8 cellular contexts compared by ENCODE assay signal in genomic region chr15:88620995-88621772, GRCh38. TPM values are rescaled to one million over a fixed set of nuclear protein-coding genes. Genes with fewer than 3 reads are reported as not detected.
DNase-seq lines count a peak whose midpoint lies in the region; ATAC-seq and TF ChIP-seq lines count a peak whose summit lies in the region.

TSS of gene AEN (plus strand) at chr15:88621340. CDS start at chr15:88626210, 4,870 bp downstream.

- H3K9me3 Mint-ChIP-seq in Calu3 (ENCODE audit: low read depth, unreplicated experiment): no peaks in the 10 kb centered on the region

- H3K4me3 Mint-ChIP-seq in Calu3 (ENCODE audit: low read depth, unreplicated experiment): peak within 1 kb of the TSS; percentile 85

- H3K9ac ChIP-seq in HUES48 (ENCODE audit: low read depth, low read length) (peak within 1 kb of the TSS; percentile 98), NT2/D1 (ENCODE audit: insufficient read length, low read depth) (peak within 1 kb of the TSS; percentile 92), endocrine pancreas (ENCODE audit: control insufficient read depth, insufficient read depth, low read length) (peak within 1 kb of the TSS; percentile 97), mesendoderm (ENCODE audit: low read length) (peak within 1 kb of the TSS; percentile 99)

- peaks cover 42% of the 10 kb centered on the region for H3K36me3 Mint-ChIP-seq in Calu3 (ENCODE audit: insufficient read depth, unreplicated experiment)

- H4K8ac ChIP-seq in mesendoderm (ENCODE audit: low read depth, low read length): no peak within 1 kb of the TSS

- H3K27ac Mint-ChIP-seq in Calu3 (ENCODE audit: unreplicated experiment): peak within 1 kb of the TSS; percentile 91

- no CpG with 5 or more reads among the region's 71 CpGs for WGBS in mesendoderm (ENCODE audit: extremely low coverage, insufficient coverage, low lambda C conversion rate)

- peak; percentile 95 for ATAC-seq in GM21423 (IDR thresholded peaks at IDR 0.05; ENCODE audit: unreplicated experiment)

- peak within 1 kb of the TSS; percentile 99 for H3K4me3 ChIP-seq in HUES48 (ENCODE audit: low read depth, low read length)
- H3K4me3 ChIP-seq in NT2/D1 (ENCODE audit: insufficient read length, low read depth): peak within 1 kb of the TSS; percentile 70
- peak within 1 kb of the TSS; percentile 89 for H3K4me3 ChIP-seq in endocrine pancreas (ENCODE audit: control insufficient read depth, insufficient read depth, low read length)
- peak within 1 kb of the TSS; percentile 86 for H3K4me3 ChIP-seq in mesendoderm (ENCODE audit: low read length)

- intact Hi-C loops in Calu3 (cut with micrococcal nuclease; ENCODE audit: unreplicated experiment): loop anchor here (5.0 kb wide), 1 partner anchor 36 kb away; no protein-coding TSS in a partner anchor

- DNase-seq in Calu3 (peak; percentile 98), NT2/D1 (ENCODE audit: low read depth, low spot score) (peak; percentile 96), mesendoderm (peak; percentile 98)
- peak in 2 of 3 experiments; percentile 77 to 92 for DNase-seq in activated CD8-positive, alpha-beta memory T cell treated with anti-CD3 and anti-CD28 coated beads for 48 hours (ENCODE audit: low read depth in 2 of 3, low spot score in 2 of 3)
- peak; percentile 91 for DNase-seq in stimulated activated CD8-positive, alpha-beta memory T cell treated with anti-CD3 and anti-CD28 coated beads, Interleukin-12 subunit alpha, Interleukin-12 subunit beta, amount 100 ng/mL, for 4 hours (ENCODE audit: low read depth)

- H3K27me3 ChIP-seq in HUES48 (ENCODE audit: control insufficient read depth, insufficient read depth, low read length): no peaks in the 10 kb centered on the region
- H3K27me3 ChIP-seq in NT2/D1 (ENCODE audit: insufficient read depth, insufficient read length): no peaks in the 10 kb centered on the region
- no peaks in the 10 kb centered on the region for H3K27me3 ChIP-seq in endocrine pancreas (ENCODE audit: control insufficient read depth, insufficient read depth, low read length)
- no peaks in the 10 kb centered on the region for H3K27me3 ChIP-seq in mesendoderm (ENCODE audit: insufficient read depth, low read length, poor library complexity)

- peaks cover 28% of the 10 kb centered on the region for H3K4me1 Mint-ChIP-seq in Calu3 (ENCODE audit: low read depth, unreplicated experiment)

- H3K4me2 ChIP-seq in mesendoderm (ENCODE audit: low read length): peak within 1 kb of the TSS; percentile 87

- peak within 1 kb of the TSS; percentile 97 for H3K4ac ChIP-seq in mesendoderm (ENCODE audit: low read depth, low read length)

- H3K56ac ChIP-seq in mesendoderm (ENCODE audit: low read length): peak within 1 kb of the TSS; percentile 99

- H3K4me1 ChIP-seq in HUES48 (ENCODE audit: control insufficient read depth, insufficient read depth, low read length): peaks cover 35% of the 10 kb centered on the region
- H3K4me1 ChIP-seq in NT2/D1 (ENCODE audit: insufficient read depth, insufficient read length): peaks cover 11% of the 10 kb centered on the region
- peaks cover 8% of the 10 kb centered on the region for H3K4me1 ChIP-seq in endocrine pancreas (ENCODE audit: control insufficient read depth, insufficient read depth, low read length)
- H3K4me1 ChIP-seq in mesendoderm (ENCODE audit: control insufficient read depth, low read depth, low read length): peaks cover 10% of the 10 kb centered on the region

- H3K9me3 ChIP-seq in HUES48 (ENCODE audit: control insufficient read depth, insufficient read depth, low read length) (no peaks in the 10 kb centered on the region), NT2/D1 (ENCODE audit: insufficient read depth, low read length) (no peaks in the 10 kb centered on the region), endocrine pancreas (ENCODE audit: control insufficient read depth, low read length) (no peaks in the 10 kb centered on the region)

- peak within 1 kb of the TSS; percentile 95 for H2BK5ac ChIP-seq in mesendoderm (ENCODE audit: low read length)

- H3K23ac ChIP-seq in mesendoderm (ENCODE audit: low read length): peak within 1 kb of the TSS; percentile 92

- peaks cover 48% of the 10 kb centered on the region for H3K79me2 ChIP-seq in mesendoderm (ENCODE audit: control insufficient read depth, insufficient read depth, low read length)

- TF ChIP-seq CTCF in Calu3 (IDR thresholded peaks at IDR 0.05; ENCODE audit: unreplicated experiment): no peak

- H2BK15ac ChIP-seq in mesendoderm (replicated peaks; ENCODE audit: low read depth): no peak within 1 kb of the TSS

- peak within 1 kb of the TSS; percentile 90 for H3K27ac ChIP-seq in HUES48 (ENCODE audit: low read depth, low read length)
- H3K27ac ChIP-seq in mesendoderm (ENCODE audit: low read depth, low read length): peak within 1 kb of the TSS; percentile 76

- no peak within 1 kb of the TSS for H4K5ac ChIP-seq in mesendoderm (ENCODE audit: low read length)

- no TSS peak for BruUV-seq in Calu3 (replicated peaks; lab: Mats Ljungman, UMichigan)

- peak within 1 kb of the TSS; percentile 39 for H2BK120ac ChIP-seq in mesendoderm (ENCODE audit: low read depth, low read length)

- peaks cover 8% of the 10 kb centered on the region for H3K79me1 ChIP-seq in mesendoderm (ENCODE audit: low read length)

- no peaks in the 10 kb centered on the region for H3K27me3 Mint-ChIP-seq in Calu3 (ENCODE audit: unreplicated experiment)

- CTCF ChIA-PET in Calu3 (lab: Charles Lee): interaction anchor here (1.6 kb wide), 2 partner anchors 17 to 39 kb away, joined by 4 to 9 read pairs; partner anchors contain the start of gene ISG20

- H2AK5ac ChIP-seq in mesendoderm (ENCODE audit: low read length): peak within 1 kb of the TSS; percentile 82

- H3K18ac ChIP-seq in mesendoderm (ENCODE audit: low read length): peak within 1 kb of the TSS; percentile 46

- H3K36me3 ChIP-seq in HUES48 (ENCODE audit: control insufficient read depth, insufficient read depth, low read length) (peaks cover 38% of the 10 kb centered on the region), NT2/D1 (ENCODE audit: insufficient read depth, insufficient read length, low read length) (peaks cover 45% of the 10 kb centered on the region), endocrine pancreas (ENCODE audit: control insufficient read depth, insufficient read depth, low read length) (no peaks in the 10 kb centered on the region), mesendoderm (ENCODE audit: control insufficient read depth, insufficient read depth, low read length) (peaks cover 5% of the 10 kb centered on the region)

RNA-seq across cellular contexts. Expression of gene AEN, which starts in this region (rescaled TPM):
- 34.9 and 43.4 TPM in 2 replicates for total RNA-seq in Calu3 (2022)
- 53.8 TPM for polyA plus RNA-seq in mesendoderm (2013, experiment 1 of 2)
- 56.0 TPM for polyA plus RNA-seq in mesendoderm (2013, experiment 2 of 2)

Comparison
In these comparisons a context has a peak if more than half of its experiments do, and no peak if none do; other contexts are left out.
1. Peak in every context shown above with its lines: DNase-seq, ATAC-seq, H3K4me3 ChIP-seq and H3K27ac ChIP-seq.